21 cellular contexts compared by ENCODE assay signal in genomic region chr4:126756050-126756809, GRCh38.
DNase-seq lines count a peak whose midpoint lies in the region; ATAC-seq, FAIRE-seq and TF ChIP-seq lines count a peak whose summit lies in the region.
"Had no signal": no experiment of that assay in that cellular context is flagged by ENCODE, and none has a peak within 500 bp of the region (broad histone marks: within the 10 kb centered on the region; RNA-seq: fewer than 3 reads in every experiment).

No MANE protein-coding gene starts in this region.

- ATAC-seq in left ventricle myocardium superior (peak; percentile 51), K562 (peak; percentile 31; the same call in 1 of the 3 replicates)
- ATAC-seq: CD8-positive, alpha-beta T cell; GM23338; HCT116 had no signal

- CTCF ChIA-PET in K562 (lab: Yijun Ruan, JAX; ENCODE audit: low intra/inter-chr PET ratio) = no interaction called here

- H3K79me2 ChIP-seq in K562 (ENCODE audit: control insufficient read depth, insufficient read depth, low read length) = peaks cover 12% of the 10 kb centered on the region

- H2AFZ ChIP-seq in K562 (ENCODE audit: low read depth, low read length) = no peak overlapping the region

- no TSS peak for BruUV-seq in K562 (replicated peaks; lab: Mats Ljungman, UMichigan)

- H3K27me3 ChIP-seq in K562 (ENCODE audit: control insufficient read depth in 2 of 2, insufficient read depth in 2 of 2, low read length in 2 of 2) = no peaks in the 10 kb centered on the region
- H3K27me3 ChIP-seq: BLaER1 treated with 17β-estradiol and CSF1 and Interleukin-3, amounts not matched to agents 10 nM and 100 nM had no signal

- TF ChIP-seq EP300 in K562 (IDR thresholded peaks at IDR 0.05; ENCODE audit: low read length) = no peak

- DNase-seq in left ventricle myocardium superior (no peak), cardiac septum (ENCODE audit: low spot score) (no peak), K562 (ENCODE audit: extremely low read depth in 1 of 4, low spot score in 3 of 4) (no peak), nephron progenitor cell (no peak), HT-29 (ENCODE audit: low spot score) (no peak), H4 (ENCODE audit: low spot score) (no peak)
- DNase-seq: CD8-positive, alpha-beta T cell; DMS 273 treated with DMSO at 0.1 percent for 48 hours; DMS53; DND-41; EL; H7; HFFc6; IMR-90 had no signal

- H3K27ac ChIP-seq in K562 (ENCODE audit: extremely low read depth, low read depth, low read length) = no peak overlapping the region
- H3K27ac ChIP-seq: BLaER1 treated with 17β-estradiol and CSF1 and Interleukin-3, amounts not matched to agents 10 nM and 100 nM; HL-60 had no signal

- in situ Hi-C loops in K562 (cut with MboI) = no loop called here

- no peak overlapping the region for H3K4me3 Mint-ChIP-seq in nephron progenitor cell
- H3K4me3 Mint-ChIP-seq: B cell; CD8-positive, alpha-beta T cell; GM23338; HFFc6 had no signal

- no peaks in the 10 kb centered on the region for H3K9me1 ChIP-seq in K562 (ENCODE audit: control insufficient read depth, insufficient read depth, low read length)

- H3K4me1 Mint-ChIP-seq in nephron progenitor cell = no peaks in the 10 kb centered on the region
- H3K4me1 Mint-ChIP-seq: B cell, GM23338 had no signal

- peaks cover 14% of the 10 kb centered on the region; the same call in 1 of the 3 replicates for H3K36me3 ChIP-seq in K562 (ENCODE audit: control insufficient read depth, insufficient read depth, low read length)
- H3K36me3 ChIP-seq: BLaER1 treated with 17β-estradiol and CSF1 and Interleukin-3, amounts not matched to agents 10 nM and 100 nM had no signal

- POLR2A ChIA-PET in K562 (lab: Yijun Ruan, JAX) = interaction anchor here (1.2 kb wide), 1 partner anchor 13 kb away, joined by 3 read pairs; no protein-coding TSS in a partner anchor

- H3K27me3 Mint-ChIP-seq in nephron progenitor cell (ENCODE audit: low read depth, poor library complexity) = peaks cover under 1% of the 10 kb centered on the region
- H3K27me3 Mint-ChIP-seq: B cell had no signal

- no peak for TF ChIP-seq POLR2A in K562 (conservative IDR thresholded peaks at IDR 0.05)

- no peak for FAIRE-seq in K562 (lab: Jason Lieb, UNC)
- FAIRE-seq: GM12891, HTR-8/SVneo had no signal

- H3K4me2 ChIP-seq in K562 (ENCODE audit: insufficient read depth, low read length) = no peak overlapping the region
- H3K4me2 ChIP-seq: BLaER1 treated with 17β-estradiol and CSF1 and Interleukin-3, amounts not matched to agents 10 nM and 100 nM; GM23338 had no signal

- no peak overlapping the region for H3K9ac ChIP-seq in K562 (ENCODE audit: insufficient read depth in 1 of 2, low read depth in 2 of 2, low read length in 2 of 2)
- H3K9ac ChIP-seq: BLaER1 treated with 17β-estradiol and CSF1 and Interleukin-3, amounts not matched to agents 10 nM and 100 nM had no signal

- WGBS in K562 (ENCODE audit: insufficient coverage, low coverage, missing lambda C conversion rate) = 56% methylated on average over 3 of the region's 3 CpGs

- peak overlapping the region; percentile 70 for H3K27ac Mint-ChIP-seq in nephron progenitor cell
- H3K27ac Mint-ChIP-seq: B cell; CD8-positive, alpha-beta T cell; GM23338; HFFc6 had no signal

- no peak for TF ChIP-seq RAD21 in K562 (CRISPR knock-in tag; conservative IDR thresholded peaks at IDR 0.05 in 1 of 2, IDR thresholded peaks at IDR 0.05 in 1 of 2)

- peaks cover 0 to 20% of the 10 kb centered on the region in 2 experiments; a peak in 2 of 5 replicates for H3K4me1 ChIP-seq in K562 (replicated peaks in 1 of 2; ENCODE audit: control insufficient read depth in 2 of 2, insufficient read depth in 2 of 2, low read length in 2 of 2)

- no peaks in the 10 kb centered on the region for H4K20me1 ChIP-seq in K562 (replicated peaks; ENCODE audit: control insufficient read depth, insufficient read depth, low read length)
- H4K20me1 ChIP-seq: BLaER1 treated with 17β-estradiol and CSF1 and Interleukin-3, amounts not matched to agents 10 nM and 100 nM had no signal

- intact Hi-C loops in left ventricle myocardium superior (cut with micrococcal nuclease) (no loop called here), cardiac septum (cut with DNase I) (no loop called here), K562 (cut with micrococcal nuclease) (no loop called here)

- H3K4me3 ChIP-seq in K562 = no peak overlapping the region
- H3K4me3 ChIP-seq: BLaER1 treated with 17β-estradiol and CSF1 and Interleukin-3, amounts not matched to agents 10 nM and 100 nM; GM23338 had no signal

- H3K9me3 Mint-ChIP-seq in nephron progenitor cell = no peaks in the 10 kb centered on the region
- H3K9me3 Mint-ChIP-seq: GM23338, HFFc6 had no signal

- no peak for TF ChIP-seq CTCF in K562 (IDR thresholded peaks at IDR 0.05 in 2 of 3, conservative IDR thresholded peaks at IDR 0.05 in 1 of 3; ENCODE audit: insufficient read depth in 2 of 3, low read depth in 1 of 3, low read length in 3 of 3)
- TF ChIP-seq CTCF in nephron progenitor cell (IDR thresholded peaks at IDR 0.05) = no peak

- no peaks in the 10 kb centered on the region for H3K9me3 ChIP-seq in K562 (replicated peaks; ENCODE audit: control insufficient read depth, insufficient read depth, low read depth, low read length)
- H3K9me3 ChIP-seq: BLaER1 treated with 17β-estradiol and CSF1 and Interleukin-3, amounts not matched to agents 10 nM and 100 nM had no signal

- no peaks in the 10 kb centered on the region for H3K36me3 Mint-ChIP-seq in nephron progenitor cell (ENCODE audit: low read depth)
- H3K36me3 Mint-ChIP-seq: CD8-positive, alpha-beta T cell had no signal

TF ChIP-seq in K562, 482 proteins besides CTCF, POLR2A, EP300 and RAD21:
- TF ChIP-seq ZNF41 (CRISPR knock-in tag; conservative IDR thresholded peaks at IDR 0.05) (no peak), KAT2B (IDR thresholded peaks at IDR 0.05; ENCODE audit: low read depth, low read length) (no peak), RBBP5 (IDR thresholded peaks at IDR 0.05; ENCODE audit: borderline replicate concordance, insufficient read depth, low read length, poor library complexity, severe bottlenecking) (no peak), BCLAF1 (IDR thresholded peaks at IDR 0.05; ENCODE audit: borderline replicate concordance in 1 of 2, control insufficient read depth in 1 of 2, low read depth in 2 of 2, low read length in 1 of 2) (no peak), ASH1L (IDR thresholded peaks at IDR 0.05; ENCODE audit: borderline replicate concordance, low read depth, partially characterized antibody) (no peak), ELK1 (CRISPR knock-in tag; IDR thresholded peaks at IDR 0.05) (no peak), MTA3 (IDR thresholded peaks at IDR 0.05; ENCODE audit: borderline replicate concordance) (no peak), ZNF766 (CRISPR knock-in tag; conservative IDR thresholded peaks at IDR 0.05) (no peak), MAFK (IDR thresholded peaks at IDR 0.05; ENCODE audit: low read length) (no peak), NR1H2 (CRISPR knock-in tag; IDR thresholded peaks at IDR 0.05) (no peak), TCF7L2 (IDR thresholded peaks at IDR 0.05; ENCODE audit: low read depth, low read length) (no peak), ATF7 (IDR thresholded peaks at IDR 0.05) (no peak), ZNF449 (CRISPR knock-in tag; IDR thresholded peaks at IDR 0.05) (no peak), CREBBP (IDR thresholded peaks at IDR 0.05; ENCODE audit: low read depth, low read length) (no peak), BRF1 (IDR thresholded peaks at IDR 0.05; ENCODE audit: borderline replicate concordance, extremely low read depth, insufficient read length) (no peak)
TF ChIP-seq in K562: peak in this region for 0.
